In genomic region chr15:75758071-75758872, GRCh38 we compare ENCODE assay signal across 1 cellular context.
TF ChIP-seq lines count a peak whose summit lies in the region.

No MANE protein-coding gene starts in this region.

TF ChIP-seq in K562, 482 proteins besides CTCF, POLR2A, EP300 and RAD21 (continued from another document and continues in another):
- TF ChIP-seq TCF3 (CRISPR knock-in tag; IDR thresholded peaks at IDR 0.05), result no peak; the same call in 1 of the 2 replicates
- no peak for TF ChIP-seq MAFG (tag; conservative IDR thresholded peaks at IDR 0.05)
- no peak for TF ChIP-seq BRF2 (IDR thresholded peaks at IDR 0.05; ENCODE audit: borderline replicate concordance, insufficient read depth, insufficient read length)
- TF ChIP-seq POLR3A (IDR thresholded peaks at IDR 0.05; ENCODE audit: borderline replicate concordance, extremely low read depth, insufficient read depth, insufficient read length), result no peak
- TF ChIP-seq MITF (IDR thresholded peaks at IDR 0.05), result peak; percentile 81; the same call in 1 of the 2 replicates
- no peak for TF ChIP-seq E2F5 (CRISPR knock-in tag; IDR thresholded peaks at IDR 0.05)
- no peak for TF ChIP-seq CAMTA2 (CRISPR knock-in tag; conservative IDR thresholded peaks at IDR 0.05)
- no peak for TF ChIP-seq ZNF212 (CRISPR knock-in tag; IDR thresholded peaks at IDR 0.05)
- no peak for TF ChIP-seq ZNF717 (CRISPR knock-in tag; IDR thresholded peaks at IDR 0.05)
- peak; percentile 83 for TF ChIP-seq ETV1 (tag; conservative IDR thresholded peaks at IDR 0.05; ENCODE audit: low read depth)
- TF ChIP-seq SNIP1 (IDR thresholded peaks at IDR 0.05; ENCODE audit: low read depth), result no peak
- peak; percentile 83 for TF ChIP-seq SUPT5H (IDR thresholded peaks at IDR 0.05)
- no peak for TF ChIP-seq GTF2A2 (tag; IDR thresholded peaks at IDR 0.05)
- TF ChIP-seq ZMIZ1 (IDR thresholded peaks at IDR 0.05; ENCODE audit: low read depth in 2 of 2, low read length in 2 of 2), result no peak
- no peak for TF ChIP-seq ZNF780A (CRISPR knock-in tag; IDR thresholded peaks at IDR 0.05)
- TF ChIP-seq ZNF253 (CRISPR knock-in tag; conservative IDR thresholded peaks at IDR 0.05), result no peak
- peak; percentile 99 for TF ChIP-seq TFE3 (CRISPR knock-in tag; IDR thresholded peaks at IDR 0.05)
- no peak for TF ChIP-seq FOXM1 (IDR thresholded peaks at IDR 0.05; ENCODE audit: low read depth)
- no peak for TF ChIP-seq FOXM1 (CRISPR knock-in tag; IDR thresholded peaks at IDR 0.05; ENCODE audit: low read depth)
- TF ChIP-seq ZNF609 (CRISPR knock-in tag; IDR thresholded peaks at IDR 0.05; ENCODE audit: borderline replicate concordance), result no peak
- no peak; the same call in 1 of the 2 replicates for TF ChIP-seq ZBTB7A (IDR thresholded peaks at IDR 0.05; ENCODE audit: borderline replicate concordance, control insufficient read depth, low read depth, low read length)
- TF ChIP-seq ZNF551 (CRISPR knock-in tag; IDR thresholded peaks at IDR 0.05), result no peak
- TF ChIP-seq ZNF639 (CRISPR knock-in tag; conservative IDR thresholded peaks at IDR 0.05 in 1 of 2, IDR thresholded peaks at IDR 0.05 in 1 of 2), result no peak
- TF ChIP-seq ZNF24 (IDR thresholded peaks at IDR 0.05), result no peak
- no peak for TF ChIP-seq ZNF239 (CRISPR knock-in tag; IDR thresholded peaks at IDR 0.05)
- 0 out of 2 replicates have a peak, but pooled peaks have one; percentile 35 for TF ChIP-seq CC2D1A (IDR thresholded peaks at IDR 0.05)
- TF ChIP-seq CHD4 (IDR thresholded peaks at IDR 0.05; ENCODE audit: insufficient read depth, insufficient replicate concordance, low read depth, low read length, poor library complexity, severe bottlenecking), result no peak
- TF ChIP-seq DIDO1 (tag; IDR thresholded peaks at IDR 0.05; ENCODE audit: low read depth), result no peak
- no peak for TF ChIP-seq SNRNP70 (optimal IDR thresholded peaks at IDR 0.05; ENCODE audit: low read depth, low read length)
- no peak for TF ChIP-seq ZNF512 (tag; IDR thresholded peaks at IDR 0.05)
- TF ChIP-seq HNRNPH1 (optimal IDR thresholded peaks at IDR 0.05; ENCODE audit: low read depth, low read length), result no peak
- TF ChIP-seq HDAC8 (tag; IDR thresholded peaks at IDR 0.05), result no peak
- TF ChIP-seq NR3C1 (CRISPR knock-in tag; IDR thresholded peaks at IDR 0.05), result no peak
- TF ChIP-seq DPF2 (IDR thresholded peaks at IDR 0.05), result no peak
- no peak for TF ChIP-seq DDX20 (tag; IDR thresholded peaks at IDR 0.05; ENCODE audit: low read depth)
- no peak for TF ChIP-seq BRCA1 (IDR thresholded peaks at IDR 0.05)
- TF ChIP-seq BRCA1 (CRISPR knock-in tag; IDR thresholded peaks at IDR 0.05), result no peak
- no peak for TF ChIP-seq ZNF75A (CRISPR knock-in tag; IDR thresholded peaks at IDR 0.05)
- TF ChIP-seq THRA (IDR thresholded peaks at IDR 0.05), result no peak
- no peak for TF ChIP-seq BCOR (IDR thresholded peaks at IDR 0.05)
- no peak for TF ChIP-seq CEBPG (CRISPR knock-in tag; IDR thresholded peaks at IDR 0.05)
- TF ChIP-seq CEBPG (tag; conservative IDR thresholded peaks at IDR 0.05 in 1 of 2, IDR thresholded peaks at IDR 0.05 in 1 of 2), result no peak
- TF ChIP-seq BRF1 (IDR thresholded peaks at IDR 0.05; ENCODE audit: borderline replicate concordance, extremely low read depth, insufficient read length), result no peak
- TF ChIP-seq ESRRB (CRISPR knock-in tag; IDR thresholded peaks at IDR 0.05; ENCODE audit: borderline replicate concordance), result no peak
- TF ChIP-seq SP1 (CRISPR knock-in tag; IDR thresholded peaks at IDR 0.05), result peak; percentile 35
- no peak; the same call in 1 of the 2 replicates for TF ChIP-seq LCOR (CRISPR knock-in tag; IDR thresholded peaks at IDR 0.05)
- no peak for TF ChIP-seq ARID3A (IDR thresholded peaks at IDR 0.05; ENCODE audit: borderline replicate concordance, low read depth, low read length)
- 0 out of 2 replicates have a peak, but pooled peaks have one; percentile 14 for TF ChIP-seq CBFA2T3 (IDR thresholded peaks at IDR 0.05)
- TF ChIP-seq ZNF217 (CRISPR knock-in tag; IDR thresholded peaks at IDR 0.05), result no peak
